ENCODE assay signal across 27 cellular contexts in the genomic region with DNA sequence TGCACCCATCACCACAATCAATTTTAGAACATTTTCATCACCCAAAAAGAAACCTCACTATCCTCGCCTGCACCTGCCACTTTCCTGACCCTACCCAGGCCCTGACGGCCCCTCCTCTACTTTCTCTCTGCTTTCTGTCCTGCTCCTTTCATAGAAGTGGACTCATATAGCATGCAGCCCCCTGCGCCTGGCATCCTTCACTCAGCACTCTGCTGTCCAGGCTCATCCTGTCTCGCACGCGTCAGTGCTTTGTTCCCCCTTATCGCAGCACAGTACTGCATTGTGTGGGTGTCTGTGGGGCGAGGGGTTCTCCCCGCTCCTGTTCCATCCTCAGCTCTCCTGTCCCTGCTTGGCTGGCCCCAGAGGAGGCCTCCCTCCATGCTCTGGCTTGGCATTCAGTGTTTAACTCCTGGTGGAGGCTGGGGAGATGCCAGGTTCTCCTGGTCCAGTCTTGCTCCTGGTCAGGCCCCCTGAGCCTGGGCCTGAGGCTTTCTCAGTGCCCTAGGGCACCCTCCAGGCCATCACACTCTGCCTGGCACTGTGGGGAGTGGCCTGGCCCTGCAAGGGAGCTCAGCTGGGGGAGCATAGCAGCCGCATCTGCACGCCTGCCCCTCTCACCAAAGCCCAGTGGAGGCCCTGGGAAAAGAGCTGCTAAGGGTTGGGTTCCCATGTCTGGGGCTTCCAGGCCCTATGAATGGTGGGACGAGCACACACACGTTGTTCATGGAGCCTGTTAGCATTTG. TPM values are rescaled to one million over a fixed set of nuclear protein-coding genes. Genes with fewer than 3 reads are reported as not detected.
"Had no signal": no experiment of that assay in that cellular context is flagged by ENCODE, and none has a peak within 500 bp of the region (broad histone marks: within the 10 kb centered on the region; RNA-seq: fewer than 3 reads in every experiment).

No MANE protein-coding gene starts in this region.

- H3K36me3 Mint-ChIP-seq: activated naive CD4-positive, alpha-beta T cell treated with anti-CD3 and anti-CD28 coated beads, Interleukin-2, amount 50 U/mL, for 24 hours; natural killer cell treated with Interleukin-12 subunit alpha and Interleukin-12 subunit beta and Interleukin-15 and Interleukin-18, amount 100 ng/mL, for 72 hours had no signal

- H3K4me3 Mint-ChIP-seq: activated CD4-positive, alpha-beta memory T cell treated with anti-CD3 and anti-CD28 coated beads, Interleukin-2, amount 10 ng/mL, durations not matched to agents 7 days and 5 days; activated CD4-positive, alpha-beta T cell treated with anti-CD3 and anti-CD28 coated beads, Interleukin-2, amount 10 ng/mL, durations not matched to agents 7 days and 5 days; activated naive CD4-positive, alpha-beta T cell treated with anti-CD3 and anti-CD28 coated beads, Interleukin-2, amount 50 U/mL, for 24 hours; activated T-cell treated with anti-CD3 and anti-CD28 coated beads, Interleukin-2, amount 50 U/mL, for 24 hours; natural killer cell treated with Interleukin-12 subunit alpha and Interleukin-12 subunit beta and Interleukin-15 and Interleukin-18, amount 100 ng/mL, for 72 hours; WTC11 had no signal

- H3K4me1 Mint-ChIP-seq: activated CD4-positive, alpha-beta memory T cell treated with anti-CD3 and anti-CD28 coated beads, Interleukin-2, amount 10 ng/mL, durations not matched to agents 7 days and 5 days; activated CD4-positive, alpha-beta T cell treated with anti-CD3 and anti-CD28 coated beads, Interleukin-2, amount 10 ng/mL, durations not matched to agents 7 days and 5 days had no signal

- ATAC-seq: mucosa of descending colon, pancreas, WTC11 had no signal

- H3K27ac Mint-ChIP-seq: activated CD4-positive, alpha-beta memory T cell treated with anti-CD3 and anti-CD28 coated beads, Interleukin-2, amount 10 ng/mL, durations not matched to agents 7 days and 5 days; activated CD4-positive, alpha-beta T cell treated with anti-CD3 and anti-CD28 coated beads, Interleukin-2, amount 10 ng/mL, durations not matched to agents 7 days and 5 days; activated naive CD4-positive, alpha-beta T cell treated with anti-CD3 and anti-CD28 coated beads, Interleukin-2, amount 50 U/mL, for 24 hours; activated T-cell treated with anti-CD3 and anti-CD28 coated beads, Interleukin-2, amount 50 U/mL, for 24 hours; natural killer cell treated with Interleukin-12 subunit alpha and Interleukin-12 subunit beta and Interleukin-15 and Interleukin-18, amount 100 ng/mL, for 72 hours; WTC11 had no signal

- DNase-seq: activated CD4-positive, alpha-beta memory T cell treated with anti-CD3 and anti-CD28 coated beads, Interleukin-2, amount 10 ng/mL, durations not matched to agents 7 days and 5 days; activated CD4-positive, alpha-beta T cell treated with anti-CD3 and anti-CD28 coated beads for 1 hour; activated CD4-positive, alpha-beta T cell treated with anti-CD3 and anti-CD28 coated beads, Interleukin-2, amount 10 ng/mL, durations not matched to agents 7 days and 5 days; activated CD8-positive, alpha-beta memory T cell treated with anti-CD3 and anti-CD28 coated beads, Interleukin-2, amount 50 U/mL, for 48 hours; activated T-cell treated with anti-CD3 and anti-CD28 coated beads, Interleukin-2, amount 50 U/mL, for 24 hours; anterior cingulate cortex; cerebellar nuclear complex; dorsolateral prefrontal cortex; effector memory CD4-positive, alpha-beta T cell; islet precursor cell; left ventricle myocardium inferior; mesendoderm; mucosa of descending colon; pancreas; retina; stimulated activated CD4-positive, alpha-beta T cell treated with anti-CD3 and anti-CD28 coated beads, Interleukin-15, amount 100 ng/mL, for 24 hours; stimulated activated CD4-positive, alpha-beta T cell treated with anti-CD3 and anti-CD28 coated beads, Interleukin-2, amount 100 ng/mL, for 24 hours; stimulated activated naive CD4-positive, alpha-beta T cell treated with Interleukin-2 at 50 U/mL for 16 hours; T-helper 2 cell; transverse colon had no signal

- H3K9me3 Mint-ChIP-seq: activated CD4-positive, alpha-beta memory T cell treated with anti-CD3 and anti-CD28 coated beads, Interleukin-2, amount 10 ng/mL, durations not matched to agents 7 days and 5 days; activated CD4-positive, alpha-beta T cell treated with anti-CD3 and anti-CD28 coated beads, Interleukin-2, amount 10 ng/mL, durations not matched to agents 7 days and 5 days; activated naive CD4-positive, alpha-beta T cell treated with anti-CD3 and anti-CD28 coated beads, Interleukin-2, amount 50 U/mL, for 24 hours; activated T-cell treated with anti-CD3 and anti-CD28 coated beads, Interleukin-2, amount 50 U/mL, for 24 hours; natural killer cell treated with Interleukin-12 subunit alpha and Interleukin-12 subunit beta and Interleukin-15 and Interleukin-18, amount 100 ng/mL, for 72 hours had no signal

RNA-seq across cellular contexts. Expression of a gene that starts 47.3 kb away (rescaled TPM):
- total RNA-seq: activated CD4-positive, alpha-beta memory T cell treated with anti-CD3 and anti-CD28 coated beads, Interleukin-2, amount 10 ng/mL, durations not matched to agents 7 days and 5 days; activated CD4-positive, alpha-beta T cell treated with anti-CD3 and anti-CD28 coated beads, Interleukin-2, amount 10 ng/mL, durations not matched to agents 7 days and 5 days; myocyte; natural killer cell treated with Interleukin-12 subunit alpha and Interleukin-12 subunit beta and Interleukin-15 and Interleukin-18, amount 100 ng/mL, for 72 hours; prostate gland; smooth muscle cell; testis had no signal
